8 cellular contexts compared by ENCODE assay signal in the genomic region with DNA sequence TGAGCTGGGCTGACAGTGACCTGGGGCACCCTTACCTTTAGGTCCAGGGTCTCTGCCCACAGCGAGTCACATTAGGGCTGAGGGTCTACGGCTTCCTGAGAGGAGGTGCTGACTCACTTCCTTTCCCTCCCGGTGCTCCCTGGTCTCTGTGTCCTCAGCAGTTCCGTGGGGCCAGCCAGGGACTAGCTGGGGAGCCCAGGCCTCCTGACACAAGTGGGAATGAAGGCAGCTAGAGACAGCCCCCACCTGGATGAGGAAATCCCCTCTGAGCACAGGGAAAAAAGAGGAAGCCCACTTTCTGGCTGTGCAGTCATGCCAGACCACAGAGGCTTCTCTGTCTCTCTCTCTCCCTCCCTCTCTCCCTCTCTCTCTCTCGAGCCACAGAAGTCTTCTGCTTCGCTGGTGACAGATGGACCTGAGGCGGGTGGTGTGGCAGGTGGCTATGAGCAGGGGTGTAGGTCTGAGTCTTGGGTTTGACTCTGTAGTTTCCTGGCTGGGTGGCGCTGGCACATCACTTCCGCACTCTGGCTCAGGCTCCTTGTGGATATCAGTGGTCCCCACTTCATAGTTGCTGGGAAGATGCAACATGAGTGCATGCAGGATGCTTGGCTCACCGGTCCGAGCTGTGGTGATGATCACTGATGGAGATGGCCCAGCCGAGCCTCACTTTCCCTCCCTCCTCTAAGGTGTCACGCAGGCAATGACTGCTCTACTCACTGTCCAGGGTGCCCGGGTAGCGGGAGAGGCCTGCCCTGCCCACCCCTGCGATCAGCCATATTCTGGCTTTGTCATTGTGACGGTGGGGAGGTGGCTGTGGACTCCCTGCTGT. TPM values are rescaled to one million over a fixed set of nuclear protein-coding genes. Genes with fewer than 3 reads are reported as not detected.
DNase-seq lines count a peak whose midpoint lies in the region; ATAC-seq and TF ChIP-seq lines count a peak whose summit lies in the region.

No MANE protein-coding gene starts in this region.

- peaks cover 0 to 7% (median 0%) of the 10 kb centered on the region in 3 donors for H3K27me3 Mint-ChIP-seq in CD14-positive monocyte (ENCODE audit: low read depth in 3 of 3)

- H3K4me3 Mint-ChIP-seq in CD14-positive monocyte = peak overlapping the region; percentile 6 to 71

- peak overlapping the region; percentile 38 to 85 (median 68) for H3K27ac Mint-ChIP-seq in CD14-positive monocyte

- no peak for TF ChIP-seq CTCF in CD14-positive monocyte (IDR thresholded peaks at IDR 0.05)
- no peak for TF ChIP-seq CTCF in foreskin fibroblast (IDR thresholded peaks at IDR 0.05; ENCODE audit: low read depth, low read length)

- peaks cover 17 to 30% of the 10 kb centered on the region in 2 donors for H3K36me3 Mint-ChIP-seq in CD14-positive monocyte

- peaks cover 76% of the 10 kb centered on the region for H3K4me1 Mint-ChIP-seq in CD14-positive monocyte

- H3K9me3 Mint-ChIP-seq in CD14-positive monocyte = peaks cover 0 to 3% (median 0%) of the 10 kb centered on the region in 7 donors

- peak; percentile 63 for DNase-seq in CD14-positive monocyte (ENCODE audit: low spot score)
- peak; percentile 34 for DNase-seq in OCI-M1 (lab: John Stamatoyannopoulos, UW)
- peak; percentile 47 to 65 for DNase-seq in foreskin fibroblast
- no peak for DNase-seq in epidermal melanocyte (ENCODE audit: insufficient read length, low spot score)
- DNase-seq in left lobe of liver (ENCODE audit: low spot score) = no peak
- no peak for DNase-seq in NCI-H1092 (lab: John Stamatoyannopoulos, UW)
- no peak for DNase-seq in DMS153 treated with DMSO at 0.1 percent for 48 hours (lab: John Stamatoyannopoulos, UW; ENCODE audit: unreplicated experiment)

- no peak overlapping the region for H3K4me3 ChIP-seq in foreskin fibroblast (ENCODE audit: low read depth in 1 of 2, low read length in 2 of 2)

- intact Hi-C loops in CD14-positive monocyte (cut with micrococcal nuclease) = no loop called here

- ATAC-seq in GM19463 (IDR thresholded peaks at IDR 0.05; ENCODE audit: unreplicated experiment) = peak; percentile 37
- no peak for ATAC-seq in left lobe of liver

RNA-seq across cellular contexts. Expression of a gene that starts 3.5 kb away (rescaled TPM):
- 1 to 10 TPM; 9.1 to 9.7 TPM for polyA plus RNA-seq in CD14-positive monocyte
- total RNA-seq in left lobe of liver = 9.1 TPM

RNA-seq across cellular contexts. Expression of a gene that starts 3.6 kb away (rescaled TPM):
- polyA plus RNA-seq in CD14-positive monocyte = 100 to 1,000 TPM in 1 of 2 donors, 10 to 100 TPM in 1; 89.3 to 117 TPM
- total RNA-seq in left lobe of liver = 53.5 TPM

RNA-seq across cellular contexts. Expression of a gene that starts 27.0 kb away (rescaled TPM):
- under 1 TPM in 1 of 2 donors, not detected in 1; 0.15 TPM for polyA plus RNA-seq in CD14-positive monocyte
- 111 TPM for total RNA-seq in left lobe of liver

Comparison
In these comparisons a context has a peak if more than half of its experiments do, and no peak if none do; other contexts are left out.
1. DNase-seq: peak in CD14-positive monocyte (single experiment), OCI-M1 (single experiment) and foreskin fibroblast (2 of 2); none in epidermal melanocyte (single experiment), left lobe of liver (single experiment), NCI-H1092 (single experiment) and DMS153 treated with DMSO at 0.1 percent for 48 hours (single experiment).